Comparison of ENCODE assay signal across 1 cellular context in genomic region chr19:46646402-46646801, GRCh38.
TF ChIP-seq lines count a peak whose summit lies in the region.

No MANE protein-coding gene starts in this region.

TF ChIP-seq in HepG2, 621 proteins besides CTCF, POLR2A, EP300 and RAD21:
- TF ChIP-seq HMG20B (CRISPR knock-in tag; conservative IDR thresholded peaks at IDR 0.05): no peak
- no peak for TF ChIP-seq RFX1 (IDR thresholded peaks at IDR 0.05)
- 0 out of 2 replicates have a peak, but pooled peaks have one; percentile 9 for TF ChIP-seq CREB1 (IDR thresholded peaks at IDR 0.05)
- TF ChIP-seq CREB1 (CRISPR knock-in tag; IDR thresholded peaks at IDR 0.05): no peak
